ENCODE assay signal across 1 cellular context in the genomic region with DNA sequence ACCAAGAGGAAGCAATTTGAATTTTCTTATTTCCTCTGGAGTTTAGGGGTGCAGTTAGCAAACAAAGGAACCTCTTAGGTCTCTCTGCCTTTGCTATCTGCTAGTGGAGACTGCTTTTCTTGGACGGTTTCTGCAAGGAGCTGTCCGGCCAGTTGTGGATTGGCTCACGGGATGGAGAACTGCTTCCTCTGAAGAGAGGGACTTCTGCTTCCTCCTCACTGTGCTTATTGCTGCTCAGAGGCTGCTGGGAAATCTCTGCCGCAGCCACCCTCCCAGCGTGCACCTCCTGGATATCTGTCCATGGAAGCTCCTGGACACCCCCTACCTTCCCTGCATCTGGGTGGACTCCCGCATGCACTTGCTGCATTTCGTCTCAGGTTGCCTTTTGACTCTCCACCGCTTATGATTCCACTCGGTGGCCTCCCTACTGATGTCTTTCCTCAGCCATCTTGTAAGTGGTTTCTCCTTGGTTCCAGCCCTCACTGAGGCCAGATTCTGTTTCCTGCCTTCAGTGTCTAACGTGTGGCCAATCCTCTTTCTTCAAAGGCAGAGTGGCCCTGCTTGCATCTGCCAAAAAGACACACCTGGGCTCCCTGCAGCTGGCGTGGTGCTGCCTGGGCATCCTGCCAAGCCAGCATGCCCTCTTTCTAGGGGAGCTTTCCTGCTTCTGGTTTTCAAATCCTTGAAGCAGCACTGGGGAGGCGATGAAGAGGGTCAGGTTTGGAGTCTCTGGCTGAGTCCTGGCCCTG.
TF ChIP-seq lines count a peak whose summit lies in the region.

No MANE protein-coding gene starts in this region.

TF ChIP-seq in liver, 16 proteins besides CTCF, POLR2A, EP300 and RAD21 (continued from another document):
- TF ChIP-seq, protein P1, sequence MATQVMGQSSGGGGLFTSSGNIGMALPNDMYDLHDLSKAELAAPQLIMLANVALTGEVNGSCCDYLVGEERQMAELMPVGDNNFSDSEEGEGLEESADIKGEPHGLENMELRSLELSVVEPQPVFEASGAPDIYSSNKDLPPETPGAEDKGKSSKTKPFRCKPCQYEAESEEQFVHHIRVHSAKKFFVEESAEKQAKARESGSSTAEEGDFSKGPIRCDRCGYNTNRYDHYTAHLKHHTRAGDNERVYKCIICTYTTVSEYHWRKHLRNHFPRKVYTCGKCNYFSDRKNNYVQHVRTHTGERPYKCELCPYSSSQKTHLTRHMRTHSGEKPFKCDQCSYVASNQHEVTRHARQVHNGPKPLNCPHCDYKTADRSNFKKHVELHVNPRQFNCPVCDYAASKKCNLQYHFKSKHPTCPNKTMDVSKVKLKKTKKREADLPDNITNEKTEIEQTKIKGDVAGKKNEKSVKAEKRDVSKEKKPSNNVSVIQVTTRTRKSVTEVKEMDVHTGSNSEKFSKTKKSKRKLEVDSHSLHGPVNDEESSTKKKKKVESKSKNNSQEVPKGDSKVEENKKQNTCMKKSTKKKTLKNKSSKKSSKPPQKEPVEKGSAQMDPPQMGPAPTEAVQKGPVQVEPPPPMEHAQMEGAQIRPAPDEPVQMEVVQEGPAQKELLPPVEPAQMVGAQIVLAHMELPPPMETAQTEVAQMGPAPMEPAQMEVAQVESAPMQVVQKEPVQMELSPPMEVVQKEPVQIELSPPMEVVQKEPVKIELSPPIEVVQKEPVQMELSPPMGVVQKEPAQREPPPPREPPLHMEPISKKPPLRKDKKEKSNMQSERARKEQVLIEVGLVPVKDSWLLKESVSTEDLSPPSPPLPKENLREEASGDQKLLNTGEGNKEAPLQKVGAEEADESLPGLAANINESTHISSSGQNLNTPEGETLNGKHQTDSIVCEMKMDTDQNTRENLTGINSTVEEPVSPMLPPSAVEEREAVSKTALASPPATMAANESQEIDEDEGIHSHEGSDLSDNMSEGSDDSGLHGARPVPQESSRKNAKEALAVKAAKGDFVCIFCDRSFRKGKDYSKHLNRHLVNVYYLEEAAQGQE (IDR thresholded peaks at IDR 0.05) = no peak
- TF ChIP-seq YY1 (IDR thresholded peaks at IDR 0.05) (no peak), HNF4A (conservative IDR thresholded peaks at IDR 0.05) (no peak), JUND (IDR thresholded peaks at IDR 0.05) (no peak), TAF1 (conservative IDR thresholded peaks at IDR 0.05) (no peak), RXRA (IDR thresholded peaks at IDR 0.05) (no peak)
- TF ChIP-seq, protein P2, sequence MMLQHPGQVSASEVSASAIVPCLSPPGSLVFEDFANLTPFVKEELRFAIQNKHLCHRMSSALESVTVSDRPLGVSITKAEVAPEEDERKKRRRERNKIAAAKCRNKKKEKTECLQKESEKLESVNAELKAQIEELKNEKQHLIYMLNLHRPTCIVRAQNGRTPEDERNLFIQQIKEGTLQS (IDR thresholded peaks at IDR 0.05) = no peak
- TF ChIP-seq, protein P3, sequence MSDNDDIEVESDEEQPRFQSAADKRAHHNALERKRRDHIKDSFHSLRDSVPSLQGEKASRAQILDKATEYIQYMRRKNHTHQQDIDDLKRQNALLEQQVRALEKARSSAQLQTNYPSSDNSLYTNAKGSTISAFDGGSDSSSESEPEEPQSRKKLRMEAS (IDR thresholded peaks at IDR 0.05) = no peak
